8 cellular contexts compared by ENCODE assay signal in genomic region chr17:61403846-61404701, GRCh38. TPM values are rescaled to one million over a fixed set of nuclear protein-coding genes. Genes with fewer than 3 reads are reported as not detected.
DNase-seq lines count a peak whose midpoint lies in the region; ATAC-seq, FAIRE-seq and TF ChIP-seq lines count a peak whose summit lies in the region.

No MANE protein-coding gene starts in this region.

- intact Hi-C loops in activated naive CD4-positive, alpha-beta T cell treated with anti-CD3 and anti-CD28 coated beads for 36 hours (cut with micrococcal nuclease): no loop called here

- TF ChIP-seq CTCF in bronchial epithelial cell (IDR thresholded peaks at IDR 0.05; ENCODE audit: insufficient read depth, low read length, severe bottlenecking): no peak
- TF ChIP-seq CTCF in upper lobe of left lung (IDR thresholded peaks at IDR 0.05): no peak

- H3K36me3 Mint-ChIP-seq in activated naive CD4-positive, alpha-beta T cell treated with anti-CD3 and anti-CD28 coated beads for 36 hours (ENCODE audit: low read depth): no peaks in the 10 kb centered on the region
- H3K36me3 Mint-ChIP-seq in memory B cell: peaks cover 2% of the 10 kb centered on the region

- H3K4me1 ChIP-seq in upper lobe of left lung: peaks cover 20 to 75% (median 40%) of the 10 kb centered on the region in 4 donors

- peaks cover 52% of the 10 kb centered on the region for H3K27me3 ChIP-seq in bronchial epithelial cell (ENCODE audit: control insufficient read depth, insufficient read depth, low read length)
- H3K27me3 ChIP-seq in upper lobe of left lung: peaks cover 1 to 63% (median 43%) of the 10 kb centered on the region in 4 donors

- H3K9me3 Mint-ChIP-seq in activated naive CD4-positive, alpha-beta T cell treated with anti-CD3 and anti-CD28 coated beads for 36 hours: no peaks in the 10 kb centered on the region
- H3K9me3 Mint-ChIP-seq in memory B cell: peaks cover 2% of the 10 kb centered on the region

- ATAC-seq in memory B cell (ENCODE audit: low read depth): no peak
- no peak for ATAC-seq in upper lobe of left lung (ENCODE audit: low FRiP score in 2 of 2)
- ATAC-seq in HG03342 (IDR thresholded peaks at IDR 0.05; ENCODE audit: unreplicated experiment): no peak
- ATAC-seq in HG03097 (IDR thresholded peaks at IDR 0.05; ENCODE audit: low FRiP score, unreplicated experiment): no peak

- H3K4me1 Mint-ChIP-seq in activated naive CD4-positive, alpha-beta T cell treated with anti-CD3 and anti-CD28 coated beads for 36 hours (ENCODE audit: low read depth): peaks cover 38% of the 10 kb centered on the region
- peaks cover 26% of the 10 kb centered on the region for H3K4me1 Mint-ChIP-seq in memory B cell

- FAIRE-seq in bronchial epithelial cell (lab: Jason Lieb, UNC): peak; percentile 23

- no peak for DNase-seq in activated naive CD4-positive, alpha-beta T cell treated with anti-CD3 and anti-CD28 coated beads for 36 hours
- no peak for DNase-seq in activated naive CD4-positive, alpha-beta T cell treated with Interleukin-2 at 50 U/mL for 16 hours
- DNase-seq in bronchial epithelial cell (ENCODE audit: low read depth) (peak; percentile 70), memory B cell (ENCODE audit: low spot score in 2 of 2) (no peak), upper lobe of left lung (peak in 1 of 2 donors; percentile 75), EL (no peak)

- WGBS in upper lobe of left lung, 2 donors: 33 to 50% methylated on average over 44 to 64 of the region's 71 CpGs

- no peaks in the 10 kb centered on the region for H3K9me3 ChIP-seq in upper lobe of left lung

- TF ChIP-seq EP300 in upper lobe of left lung (IDR thresholded peaks at IDR 0.05): no peak

- peaks cover 67% of the 10 kb centered on the region for H3K27me3 Mint-ChIP-seq in activated naive CD4-positive, alpha-beta T cell treated with anti-CD3 and anti-CD28 coated beads for 36 hours (ENCODE audit: low read depth)
- peaks cover 29% of the 10 kb centered on the region for H3K27me3 Mint-ChIP-seq in memory B cell

- no peak for TF ChIP-seq POLR2A in upper lobe of left lung (IDR thresholded peaks at IDR 0.05)

- H3K4me3 Mint-ChIP-seq in activated naive CD4-positive, alpha-beta T cell treated with anti-CD3 and anti-CD28 coated beads for 36 hours: peak overlapping the region; percentile 24
- peak overlapping the region; percentile 41 for H3K4me3 Mint-ChIP-seq in memory B cell

- H3K36me3 ChIP-seq in bronchial epithelial cell (ENCODE audit: control insufficient read depth, insufficient read depth, low read length) (no peaks in the 10 kb centered on the region), upper lobe of left lung (peaks cover 0 to 70% (median 32%) of the 10 kb centered on the region in 4 donors)

- H3K4me3 ChIP-seq in bronchial epithelial cell (ENCODE audit: low read depth, low read length): no peak overlapping the region
- H3K4me3 ChIP-seq in upper lobe of left lung: peak overlapping the region; percentile 2 to 63 (median 58)

- CTCF ChIA-PET in activated naive CD4-positive, alpha-beta T cell treated with anti-CD3 and anti-CD28 coated beads for 36 hours (lab: Charles Lee): interaction anchor here (0.6 to 1.7 kb wide), 2 partner anchors 8 to 690 kb away, joined by 3 to 5 read pairs; no protein-coding TSS in a partner anchor

- H3K27ac ChIP-seq in upper lobe of left lung: peak overlapping the region; percentile 90 to 97 (median 92)

- no peak overlapping the region for H3K27ac Mint-ChIP-seq in activated naive CD4-positive, alpha-beta T cell treated with anti-CD3 and anti-CD28 coated beads for 36 hours
- H3K27ac Mint-ChIP-seq in memory B cell: peak overlapping the region; percentile 93

RNA-seq across cellular contexts. Expression of gene TBX2, which starts 4.4 kb away (rescaled TPM):
- total RNA-seq in activated naive CD4-positive, alpha-beta T cell treated with anti-CD3 and anti-CD28 coated beads for 36 hours: not detected
- total RNA-seq in bronchial epithelial cell (0.26 TPM in 1 of 2 replicates, not detected in the other), upper lobe of left lung (100 to 1,000 TPM in 2 of 6 donors, 10 to 100 TPM in 4; 22.4 to 130 (median 92.7) TPM)

RNA-seq across cellular contexts. Expression of gene TBX4, which starts 48.1 kb away (rescaled TPM):
- total RNA-seq in activated naive CD4-positive, alpha-beta T cell treated with anti-CD3 and anti-CD28 coated beads for 36 hours: not detected
- total RNA-seq in bronchial epithelial cell (not detected in 2 replicates), upper lobe of left lung (10 to 100 TPM; 10.2 to 69.1 (median 22.7) TPM)

Comparison
In these comparisons a context has a peak if more than half of its experiments do, and no peak if none do; other contexts are left out.
1. RNA of gene TBX2, which starts 4.4 kb away (total RNA-seq): 22.4 to 130 TPM in upper lobe of left lung; 0.26 TPM in bronchial epithelial cell and not detected in activated naive CD4-positive, alpha-beta T cell treated with anti-CD3 and anti-CD28 coated beads for 36 hours; every median in the first group is over 10 times any median in the second.
2. RNA of gene TBX4, which starts 48.1 kb away (total RNA-seq): 10.2 to 69.1 TPM in upper lobe of left lung; not detected in activated naive CD4-positive, alpha-beta T cell treated with anti-CD3 and anti-CD28 coated beads for 36 hours and not detected in bronchial epithelial cell; every median in the first group is over 10 times any median in the second.